In the genomic region with DNA sequence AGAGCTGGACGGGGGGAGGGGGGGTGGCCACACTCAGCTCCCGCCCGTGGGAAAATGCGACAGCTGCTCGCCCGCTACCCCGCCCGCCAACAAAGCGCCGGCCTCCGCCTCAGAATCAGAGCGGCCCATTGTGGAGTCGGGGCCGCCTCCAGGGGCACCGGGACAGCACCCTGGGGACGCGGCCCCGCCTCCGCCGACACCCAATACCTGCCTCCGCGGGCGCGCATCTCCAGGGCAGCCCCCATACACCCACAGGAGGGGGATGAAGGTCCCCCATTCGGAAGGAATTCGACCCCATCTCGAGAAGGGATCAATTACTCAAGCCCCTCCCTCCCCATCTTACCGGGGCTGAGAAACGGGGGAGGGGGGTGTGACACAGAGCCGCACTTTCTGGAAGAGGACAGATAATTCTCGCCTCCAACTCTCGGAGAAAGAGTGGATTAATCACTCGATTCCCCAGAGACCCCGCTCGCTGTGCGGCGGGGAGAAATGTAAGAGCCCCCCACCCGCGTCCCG, we compare ENCODE assay signal across 8 cellular contexts. TPM values are rescaled to one million over a fixed set of nuclear protein-coding genes. Genes with fewer than 3 reads are reported as not detected.
DNase-seq lines count a peak whose midpoint lies in the region; ATAC-seq and TF ChIP-seq lines count a peak whose summit lies in the region.

No MANE protein-coding gene starts in this region.

- peak overlapping the region; percentile 94 for H3K27ac Mint-ChIP-seq in activated CD4-positive, alpha-beta memory T cell treated with anti-CD3 and anti-CD28 coated beads for 36 hours

- no peaks in the 10 kb centered on the region for H3K27me3 Mint-ChIP-seq in activated CD4-positive, alpha-beta memory T cell treated with anti-CD3 and anti-CD28 coated beads for 36 hours

- peak overlapping the region in 1 of 2 experiments; percentile 60 for H3K4ac ChIP-seq in mesenchymal stem cell (ENCODE audit: low read depth in 1 of 2, low read length in 2 of 2)

- no peak overlapping the region for H2BK15ac ChIP-seq in mesenchymal stem cell (ENCODE audit: low read depth, poor library complexity, severe bottlenecking)

- intact Hi-C loops in activated CD4-positive, alpha-beta memory T cell treated with anti-CD3 and anti-CD28 coated beads for 36 hours (cut with micrococcal nuclease) = loop anchor here (1.0 to 10.0 kb wide), 4 partner anchors 247 to 528 kb away; partner anchors contain the start of genes QSOX2, SAPCD2, TMEM141 and TMEM250

- peaks cover 0 to 49% of the 10 kb centered on the region in 2 experiments for H3K36me3 ChIP-seq in mesenchymal stem cell (ENCODE audit: control insufficient read depth in 1 of 2, insufficient read depth in 2 of 2, low read depth in 1 of 2, low read length in 2 of 2)

- H4K91ac ChIP-seq in mesenchymal stem cell (ENCODE audit: low read length) = no peak overlapping the region

- H3K36me3 Mint-ChIP-seq in activated CD4-positive, alpha-beta memory T cell treated with anti-CD3 and anti-CD28 coated beads for 36 hours = peaks cover 22% of the 10 kb centered on the region

- no peak overlapping the region for H2BK5ac ChIP-seq in mesenchymal stem cell (ENCODE audit: low read depth, low read length, poor library complexity, severe bottlenecking)

- peak overlapping the region; percentile 33 to 96 for H3K18ac ChIP-seq in mesenchymal stem cell (ENCODE audit: low read depth in 1 of 2, low read length in 2 of 2)

- H3K27ac ChIP-seq in AG04450 (ENCODE audit: low read depth, low read length) = no peak overlapping the region
- no peak overlapping the region for H3K27ac ChIP-seq in mesenchymal stem cell (ENCODE audit: low read length, poor library complexity, severe bottlenecking)

- H2BK12ac ChIP-seq in mesenchymal stem cell (ENCODE audit: low read length in 2 of 2) = peak overlapping the region in 1 of 2 experiments; percentile 32

- WGBS in mesenchymal stem cell = 0% methylated on average over 30 of the region's 40 CpGs

- H3K4me1 Mint-ChIP-seq in activated CD4-positive, alpha-beta memory T cell treated with anti-CD3 and anti-CD28 coated beads for 36 hours (ENCODE audit: low read depth) = peaks cover 53% of the 10 kb centered on the region

- H2AFZ ChIP-seq in mesenchymal stem cell (ENCODE audit: low read depth, low read length) = no peak overlapping the region

- H2AK5ac ChIP-seq in mesenchymal stem cell (ENCODE audit: low read length, severe bottlenecking) = no peak overlapping the region

- H3K14ac ChIP-seq in mesenchymal stem cell (ENCODE audit: low read length in 2 of 2) = peak overlapping the region in 1 of 2 experiments; percentile 99

- H4K8ac ChIP-seq in mesenchymal stem cell (ENCODE audit: low read length) = no peak overlapping the region

- H3K9me3 ChIP-seq in AG04450 (ENCODE audit: control insufficient read depth, insufficient read depth, low read length) (no peaks in the 10 kb centered on the region; the same call in 1 of the 2 replicates), mesenchymal stem cell (ENCODE audit: control insufficient read depth, low read length) (no peaks in the 10 kb centered on the region)

- no peak overlapping the region for H2BK120ac ChIP-seq in mesenchymal stem cell (ENCODE audit: low read depth, low read length)

- H3K4me3 Mint-ChIP-seq in activated CD4-positive, alpha-beta memory T cell treated with anti-CD3 and anti-CD28 coated beads for 36 hours = peak overlapping the region; percentile 96

- H3K4me3 ChIP-seq in AG04450 (ENCODE audit: low read depth, low read length) (peak overlapping the region; percentile 74), mesenchymal stem cell (ENCODE audit: insufficient read depth in 1 of 2, low read depth in 1 of 2, low read length in 2 of 2) (peak overlapping the region; percentile 79 to 81)

- H3K4me2 ChIP-seq in mesenchymal stem cell (ENCODE audit: low read length, poor library complexity, severe bottlenecking) = peak overlapping the region; percentile 92

- H3K79me1 ChIP-seq in mesenchymal stem cell (replicated peaks; ENCODE audit: low read length, poor library complexity, severe bottlenecking) = peaks cover 39% of the 10 kb centered on the region

- peak overlapping the region in 1 of 2 experiments; percentile 43 for H3K23ac ChIP-seq in mesenchymal stem cell (ENCODE audit: low read length in 2 of 2)

- peak overlapping the region; percentile 80 for H3K9ac ChIP-seq in mesenchymal stem cell (ENCODE audit: low read length)

- no peak for ATAC-seq in GM21515 (IDR thresholded peaks at IDR 0.05; ENCODE audit: unreplicated experiment)

- DNase-seq in AG04450 (ENCODE audit: low read depth, low spot score) = no peak
- peak; percentile 63 for DNase-seq in HuH-7 (ENCODE audit: low spot score)
- peak; percentile 80 for DNase-seq in activated CD4-positive, alpha-beta memory T cell treated with anti-CD3 and anti-CD28 coated beads for 36 hours
- peak; percentile 32 for DNase-seq in effector CD8-positive, alpha-beta T cell (lab: John Stamatoyannopoulos, UW)
- DNase-seq in mesenchymal stem cell = peak; percentile 51
- DNase-seq in stimulated activated CD8-positive, alpha-beta memory T cell treated with anti-CD3 and anti-CD28 coated beads, Interleukin-7, amount 100 ng/mL, for 4 hours (ENCODE audit: low read depth in 2 of 2) = peak; percentile 35 to 67
- DNase-seq in GM19240 (ENCODE audit: insufficient read length, low spot score) = no peak

- TF ChIP-seq CTCF in AG04450 (IDR thresholded peaks at IDR 0.05; ENCODE audit: low read depth, low read length) = no peak

- POLR2A ChIA-PET in AG04450 (lab: Yijun Ruan, JAX) = no interaction called here
- POLR2A ChIA-PET in activated CD4-positive, alpha-beta memory T cell treated with anti-CD3 and anti-CD28 coated beads for 36 hours (lab: Charles Lee) = interaction anchor here (1.1 kb wide), 1 partner anchor 11 kb away, joined by 10 read pairs; no protein-coding TSS in a partner anchor

- peaks cover 52% of the 10 kb centered on the region for H3K4me1 ChIP-seq in mesenchymal stem cell (ENCODE audit: control insufficient read depth, insufficient read depth, low read depth, low read length)

- H3K27me3 ChIP-seq in AG04450 (ENCODE audit: control insufficient read depth, insufficient read depth, low read length) (no peaks in the 10 kb centered on the region), mesenchymal stem cell (ENCODE audit: control insufficient read depth in 1 of 2, insufficient read depth in 1 of 2, low read length in 2 of 2) (no peaks in the 10 kb centered on the region)

- CTCF ChIA-PET in AG04450 (lab: Charles Lee) = no interaction called here
- CTCF ChIA-PET in activated CD4-positive, alpha-beta memory T cell treated with anti-CD3 and anti-CD28 coated beads for 36 hours (lab: Charles Lee) = interaction anchor here (1.0 kb wide), 1 partner anchor 60 kb away, joined by 3 read pairs; no protein-coding TSS in a partner anchor

- no peaks in the 10 kb centered on the region for H3K9me3 Mint-ChIP-seq in activated CD4-positive, alpha-beta memory T cell treated with anti-CD3 and anti-CD28 coated beads for 36 hours

RNA-seq across cellular contexts. Expression of gene NOTCH1, which starts 1.2 kb away (rescaled TPM):
- 0.89 and 1.7 TPM in 2 replicates for polyA plus RNA-seq in AG04450 (2011; rRNA removed)
- polyA minus RNA-seq in AG04450 (2011; rRNA and poly(A)+ RNA removed) = 2.9 TPM in 2 replicates
- total RNA-seq in activated CD4-positive, alpha-beta memory T cell treated with anti-CD3 and anti-CD28 coated beads for 36 hours = 10 to 100 TPM; 67.0 to 68.3 TPM
- 15.4 TPM for polyA plus RNA-seq in mesenchymal stem cell (2013, experiment 1 of 2)
- 13.5 TPM for polyA plus RNA-seq in mesenchymal stem cell (2013, experiment 2 of 2)

Comparison
In these comparisons a context has a peak if more than half of its experiments do, and no peak if none do; other contexts are left out.
1. DNase-seq: peak in HuH-7 (single experiment), activated CD4-positive, alpha-beta memory T cell treated with anti-CD3 and anti-CD28 coated beads for 36 hours (single experiment), effector CD8-positive, alpha-beta T cell (single experiment), mesenchymal stem cell (single experiment) and stimulated activated CD8-positive, alpha-beta memory T cell treated with anti-CD3 and anti-CD28 coated beads, Interleukin-7, amount 100 ng/mL, for 4 hours (2 of 2); none in AG04450 (single experiment) and GM19240 (single experiment).